ENCODE assay signal across 18 cellular contexts in the genomic region with DNA sequence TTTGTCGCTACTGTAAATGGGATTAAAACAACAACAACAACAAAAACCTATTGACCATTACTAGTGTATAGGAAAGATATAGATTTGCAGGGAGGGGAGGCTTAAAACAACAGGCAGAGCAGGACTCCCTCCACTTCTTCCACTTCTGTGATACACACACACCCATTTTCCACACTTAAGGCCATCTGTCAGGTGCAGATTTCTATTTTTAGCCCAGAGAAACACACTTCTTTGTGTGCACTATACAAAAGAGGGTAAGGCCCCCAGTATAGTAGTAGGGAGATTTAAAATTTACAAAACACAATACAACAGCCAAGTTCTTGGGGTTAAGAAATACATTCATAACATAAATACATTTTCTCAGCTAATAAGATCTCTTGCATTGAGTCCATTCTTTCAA. TPM values are rescaled to one million over a fixed set of nuclear protein-coding genes. Genes with fewer than 3 reads are reported as not detected.
DNase-seq lines count a peak whose midpoint lies in the region; ATAC-seq and TF ChIP-seq lines count a peak whose summit lies in the region.
"Had no signal": no experiment of that assay in that cellular context is flagged by ENCODE, and none has a peak within 500 bp of the region (broad histone marks: within the 10 kb centered on the region; RNA-seq: fewer than 3 reads in every experiment).

No MANE protein-coding gene starts in this region.

- no peak overlapping the region for H3K4me3 Mint-ChIP-seq in activated CD8-positive, alpha-beta T cell treated with anti-CD3 and anti-CD28 coated beads for 36 hours
- H3K4me3 Mint-ChIP-seq in activated CD8-positive, alpha-beta T cell treated with anti-CD3 and anti-CD28 coated beads, Interleukin-2, amount 10 ng/mL, durations not matched to agents 7 days and 5 days = no peak overlapping the region
- no peak overlapping the region for H3K4me3 Mint-ChIP-seq in progenitor cell of endocrine pancreas (ENCODE audit: low read depth)
- H3K4me3 Mint-ChIP-seq: activated T-helper 17 cell treated with anti-CD3 and anti-CD28 coated beads, Interleukin-2, amount 50 U/mL, for 72 hours; stimulated activated effector memory CD8-positive, alpha-beta T cell treated with anti-CD3 and anti-CD28 coated beads, Interleukin-12 subunit alpha, Interleukin-12 subunit beta, amount 100 ng/mL, for 72 hours had no signal

- H3K27ac ChIP-seq in colonic mucosa = peak overlapping the region; percentile 25
- H3K27ac ChIP-seq in Peyer's patch = no peak overlapping the region
- no peak overlapping the region for H3K27ac ChIP-seq in ascending aorta
- H3K27ac ChIP-seq: esophagus muscularis mucosa, SJSA1 had no signal

- H3K4me1 ChIP-seq in colonic mucosa = no peaks in the 10 kb centered on the region
- H3K4me1 ChIP-seq in Peyer's patch = peaks cover 0 to 13% (median 4%) of the 10 kb centered on the region in 4 donors
- H3K4me1 ChIP-seq in ascending aorta = no peaks in the 10 kb centered on the region

- H3K4me3 ChIP-seq in colonic mucosa (no peak overlapping the region), Peyer's patch (no peak overlapping the region), ascending aorta (no peak overlapping the region)
- H3K4me3 ChIP-seq: esophagus muscularis mucosa, HAP-1, pancreas, SJSA1 had no signal

- peaks cover 54% of the 10 kb centered on the region for H3K4me1 Mint-ChIP-seq in activated CD8-positive, alpha-beta T cell treated with anti-CD3 and anti-CD28 coated beads for 36 hours (ENCODE audit: low read depth)
- peaks cover 57% of the 10 kb centered on the region for H3K4me1 Mint-ChIP-seq in activated CD8-positive, alpha-beta T cell treated with anti-CD3 and anti-CD28 coated beads, Interleukin-2, amount 10 ng/mL, durations not matched to agents 7 days and 5 days (ENCODE audit: low read depth)
- peaks cover 17% of the 10 kb centered on the region for H3K4me1 Mint-ChIP-seq in progenitor cell of endocrine pancreas (ENCODE audit: low read depth)

- H3K36me3 ChIP-seq in colonic mucosa = no peaks in the 10 kb centered on the region
- H3K36me3 ChIP-seq in Peyer's patch = no peaks in the 10 kb centered on the region
- H3K36me3 ChIP-seq in ascending aorta = peaks cover 0 to 6% of the 10 kb centered on the region in 2 donors
- H3K36me3 ChIP-seq: HAP-1, pancreas had no signal

- POLR2A ChIA-PET in activated CD8-positive, alpha-beta T cell treated with anti-CD3 and anti-CD28 coated beads for 36 hours (lab: Charles Lee) = interaction anchor here (0.6 to 1.2 kb wide), 3 partner anchors 12 to 76 kb away, joined by 3 read pairs; no protein-coding TSS in a partner anchor
- POLR2A ChIA-PET in activated CD8-positive, alpha-beta T cell treated with anti-CD3 and anti-CD28 coated beads, Interleukin-2, amount 10 ng/mL, durations not matched to agents 7 days and 5 days (lab: Charles Lee) = no interaction called here

- DNase-seq in activated CD8-positive, alpha-beta T cell treated with anti-CD3 and anti-CD28 coated beads for 36 hours = no peak
- no peak for DNase-seq in activated CD8-positive, alpha-beta T cell treated with anti-CD3 and anti-CD28 coated beads, Interleukin-2, amount 10 ng/mL, durations not matched to agents 7 days and 5 days
- DNase-seq in NAMALWA (ENCODE audit: low spot score) = peak; percentile 54
- no peak for DNase-seq in colonic mucosa
- no peak for DNase-seq in progenitor cell of endocrine pancreas (ENCODE audit: low spot score, unreplicated experiment)
- DNase-seq in Peyer's patch = no peak
- no peak for DNase-seq in ascending aorta (ENCODE audit: low spot score in 2 of 2)
- DNase-seq in ureter (ENCODE audit: low spot score) = no peak
- DNase-seq: aorta, head of caudate nucleus, kidney, NCI-H526, pancreas had no signal

- H3K36me3 Mint-ChIP-seq in activated CD8-positive, alpha-beta T cell treated with anti-CD3 and anti-CD28 coated beads for 36 hours (ENCODE audit: low read depth) = peaks cover 18% of the 10 kb centered on the region
- H3K36me3 Mint-ChIP-seq in activated CD8-positive, alpha-beta T cell treated with anti-CD3 and anti-CD28 coated beads, Interleukin-2, amount 10 ng/mL, durations not matched to agents 7 days and 5 days (ENCODE audit: low read depth) = peaks cover 20% of the 10 kb centered on the region
- H3K36me3 Mint-ChIP-seq in progenitor cell of endocrine pancreas (ENCODE audit: insufficient read depth) = peaks cover 1% of the 10 kb centered on the region

- H3K27ac Mint-ChIP-seq in activated CD8-positive, alpha-beta T cell treated with anti-CD3 and anti-CD28 coated beads for 36 hours = peak overlapping the region; percentile 40
- no peak overlapping the region for H3K27ac Mint-ChIP-seq in activated CD8-positive, alpha-beta T cell treated with anti-CD3 and anti-CD28 coated beads, Interleukin-2, amount 10 ng/mL, durations not matched to agents 7 days and 5 days
- peak overlapping the region; percentile 90 for H3K27ac Mint-ChIP-seq in progenitor cell of endocrine pancreas
- H3K27ac Mint-ChIP-seq: activated T-helper 17 cell treated with anti-CD3 and anti-CD28 coated beads, Interleukin-2, amount 50 U/mL, for 72 hours; stimulated activated effector memory CD8-positive, alpha-beta T cell treated with anti-CD3 and anti-CD28 coated beads, Interleukin-12 subunit alpha, Interleukin-12 subunit beta, amount 100 ng/mL, for 72 hours had no signal

- no peaks in the 10 kb centered on the region for H3K9me3 ChIP-seq in colonic mucosa
- no peaks in the 10 kb centered on the region for H3K9me3 ChIP-seq in Peyer's patch
- no peaks in the 10 kb centered on the region for H3K9me3 ChIP-seq in ascending aorta
- H3K9me3 ChIP-seq: esophagus muscularis mucosa, HAP-1, pancreas, SJSA1 had no signal

- no peak for TF ChIP-seq POLR2A in Peyer's patch (IDR thresholded peaks at IDR 0.05)

- no peaks in the 10 kb centered on the region for H3K27me3 ChIP-seq in colonic mucosa
- no peaks in the 10 kb centered on the region for H3K27me3 ChIP-seq in Peyer's patch
- H3K27me3 ChIP-seq in ascending aorta = no peaks in the 10 kb centered on the region
- H3K27me3 ChIP-seq: esophagus muscularis mucosa, pancreas, SJSA1 had no signal

- intact Hi-C loops in activated CD8-positive, alpha-beta T cell treated with anti-CD3 and anti-CD28 coated beads for 36 hours (cut with micrococcal nuclease) = no loop called here
- intact Hi-C loops in colonic mucosa (cut with DNase I) (no loop called here), ascending aorta (cut with DNase I) (no loop called here)

- no peak for ATAC-seq in activated CD8-positive, alpha-beta T cell treated with anti-CD3 and anti-CD28 coated beads for 36 hours
- ATAC-seq in activated CD8-positive, alpha-beta T cell treated with anti-CD3 and anti-CD28 coated beads, Interleukin-2, amount 10 ng/mL, durations not matched to agents 7 days and 5 days = no peak
- ATAC-seq: activated T-helper 17 cell treated with anti-CD3 and anti-CD28 coated beads, Interleukin-2, amount 50 U/mL, for 72 hours; stimulated activated effector memory CD8-positive, alpha-beta T cell treated with anti-CD3 and anti-CD28 coated beads, Interleukin-12 subunit alpha, Interleukin-12 subunit beta, amount 100 ng/mL, for 72 hours had no signal

- H3K9me3 Mint-ChIP-seq in activated CD8-positive, alpha-beta T cell treated with anti-CD3 and anti-CD28 coated beads for 36 hours = no peaks in the 10 kb centered on the region
- no peaks in the 10 kb centered on the region for H3K9me3 Mint-ChIP-seq in activated CD8-positive, alpha-beta T cell treated with anti-CD3 and anti-CD28 coated beads, Interleukin-2, amount 10 ng/mL, durations not matched to agents 7 days and 5 days (ENCODE audit: insufficient read depth)
- no peaks in the 10 kb centered on the region for H3K9me3 Mint-ChIP-seq in progenitor cell of endocrine pancreas (ENCODE audit: low read depth)
- H3K9me3 Mint-ChIP-seq: activated T-helper 17 cell treated with anti-CD3 and anti-CD28 coated beads, Interleukin-2, amount 50 U/mL, for 72 hours; stimulated activated effector memory CD8-positive, alpha-beta T cell treated with anti-CD3 and anti-CD28 coated beads, Interleukin-12 subunit alpha, Interleukin-12 subunit beta, amount 100 ng/mL, for 72 hours had no signal

- H3K9ac ChIP-seq in colonic mucosa (ENCODE audit: low read depth in 2 of 2, low read length in 2 of 2) = no peak overlapping the region

- H3K27me3 Mint-ChIP-seq in activated CD8-positive, alpha-beta T cell treated with anti-CD3 and anti-CD28 coated beads for 36 hours = no peaks in the 10 kb centered on the region
- H3K27me3 Mint-ChIP-seq in activated CD8-positive, alpha-beta T cell treated with anti-CD3 and anti-CD28 coated beads, Interleukin-2, amount 10 ng/mL, durations not matched to agents 7 days and 5 days (ENCODE audit: low read depth) = no peaks in the 10 kb centered on the region
- H3K27me3 Mint-ChIP-seq in progenitor cell of endocrine pancreas = no peaks in the 10 kb centered on the region
- H3K27me3 Mint-ChIP-seq: activated T-helper 17 cell treated with anti-CD3 and anti-CD28 coated beads, Interleukin-2, amount 50 U/mL, for 72 hours had no signal

- CTCF ChIA-PET in activated CD8-positive, alpha-beta T cell treated with anti-CD3 and anti-CD28 coated beads for 36 hours (lab: Charles Lee) = interaction anchor here (1.1 to 1.5 kb wide), 4 partner anchors 17 to 30 kb away, joined by 3 to 4 read pairs (median 3); no protein-coding TSS in a partner anchor
- CTCF ChIA-PET in activated CD8-positive, alpha-beta T cell treated with anti-CD3 and anti-CD28 coated beads, Interleukin-2, amount 10 ng/mL, durations not matched to agents 7 days and 5 days (lab: Charles Lee) = interaction anchor here (0.8 to 1.4 kb wide), 2 partner anchors 31 to 134 kb away, joined by 3 to 4 read pairs; no protein-coding TSS in a partner anchor

- TF ChIP-seq CTCF in activated CD8-positive, alpha-beta T cell treated with anti-CD3 and anti-CD28 coated beads for 36 hours (IDR thresholded peaks at IDR 0.05) = no peak
- TF ChIP-seq CTCF in colonic mucosa (IDR thresholded peaks at IDR 0.05) (no peak), progenitor cell of endocrine pancreas (IDR thresholded peaks at IDR 0.05; ENCODE audit: unreplicated experiment) (no peak), Peyer's patch (IDR thresholded peaks at IDR 0.05) (no peak), ascending aorta (IDR thresholded peaks at IDR 0.05) (no peak)

RNA-seq across cellular contexts. Expression of a gene that starts 22.4 kb away (rescaled TPM):
- total RNA-seq in activated CD8-positive, alpha-beta T cell treated with anti-CD3 and anti-CD28 coated beads for 36 hours = 10 to 100 TPM; 50.8 to 55.8 TPM
- 10 to 100 TPM; 52.9 to 53.6 TPM for total RNA-seq in activated CD8-positive, alpha-beta T cell treated with anti-CD3 and anti-CD28 coated beads, Interleukin-2, amount 10 ng/mL, durations not matched to agents 7 days and 5 days
- total RNA-seq in colonic mucosa (10 to 100 TPM; 32.2 to 34.3 TPM), progenitor cell of endocrine pancreas (45.1 and 46.4 TPM in 2 replicates), Peyer's patch (10 to 100 TPM; 28.9 to 43.7 (median 29.3) TPM), ascending aorta (81.8 TPM), ureter (47.8 TPM)
